1 cellular context compared by ENCODE assay signal in the genomic region with DNA sequence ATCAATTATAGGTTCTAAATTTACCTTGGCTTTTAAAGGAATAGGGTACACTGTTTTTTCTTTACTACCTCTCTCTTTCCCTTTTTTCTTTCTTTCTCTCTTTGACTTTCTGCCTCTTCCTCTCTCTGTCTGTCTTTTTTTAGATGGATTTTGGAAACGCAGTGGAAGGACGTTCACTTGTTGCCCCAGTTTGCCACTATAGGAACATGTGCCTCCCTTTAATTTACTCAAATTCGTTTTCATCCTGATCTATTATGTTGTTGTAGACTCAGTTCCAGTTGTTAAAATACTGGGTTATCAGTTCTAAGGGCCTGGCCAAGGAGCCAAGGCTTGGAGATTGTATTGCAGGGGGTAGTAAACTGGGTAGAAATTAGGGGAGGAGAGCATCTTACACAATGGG.
A peak's percentile ranks its signal among the peaks of the same experiment; 100 is the strongest.
TF ChIP-seq lines count a peak whose summit lies in the region.

No MANE protein-coding gene starts in this region.

TF ChIP-seq in GM12878, 131 proteins besides CTCF, POLR2A, EP300 and RAD21:
- TF ChIP-seq BMI1 (IDR thresholded peaks at IDR 0.05; ENCODE audit: borderline replicate concordance) (peak; percentile 64; the same call in 1 of the 2 replicates), CBX3 (IDR thresholded peaks at IDR 0.05; ENCODE audit: borderline replicate concordance, low read depth) (no peak)
